In genomic region chr5:152170350-152170749, GRCh38 we compare ENCODE assay signal across 20 cellular contexts.
DNase-seq lines count a peak whose midpoint lies in the region; ATAC-seq, FAIRE-seq and TF ChIP-seq lines count a peak whose summit lies in the region.
"Had no signal": no experiment of that assay in that cellular context is flagged by ENCODE, and none has a peak within 500 bp of the region (broad histone marks: within the 10 kb centered on the region; RNA-seq: fewer than 3 reads in every experiment).

No MANE protein-coding gene starts in this region.

- TF ChIP-seq POLR2A in H1 (IDR thresholded peaks at IDR 0.05; ENCODE audit: control extremely low read depth in 1 of 2, low read depth in 2 of 2, low read length in 2 of 2) = no peak

- H4K20me1 ChIP-seq in mammary epithelial cell (ENCODE audit: insufficient read depth, low read length) (no peaks in the 10 kb centered on the region), H1 (replicated peaks in 1 of 2; ENCODE audit: control insufficient read depth in 1 of 2, insufficient read depth in 2 of 2, low read length in 2 of 2) (no peaks in the 10 kb centered on the region)

- no peak for TF ChIP-seq CTCF in MCF 10A (IDR thresholded peaks at IDR 0.05; ENCODE audit: unreplicated experiment)
- no peak for TF ChIP-seq CTCF in mammary epithelial cell (conservative IDR thresholded peaks at IDR 0.05 in 1 of 2, IDR thresholded peaks at IDR 0.05 in 1 of 2; ENCODE audit: extremely low read depth in 1 of 2, insufficient read depth in 1 of 2, low read depth in 1 of 2, low read length in 2 of 2)
- TF ChIP-seq CTCF in H1 (IDR thresholded peaks at IDR 0.05; ENCODE audit: control extremely low read depth in 1 of 3, insufficient read depth in 1 of 3, low read depth in 1 of 3, low read length in 3 of 3) = no peak
- TF ChIP-seq CTCF in D721Med (IDR thresholded peaks at IDR 0.05; ENCODE audit: insufficient read depth, missing control alignments) = no peak

- no TSS peak for BruUV-seq in MCF 10A (replicated peaks; lab: Mats Ljungman, UMichigan)
- BruUV-seq in mammary epithelial cell (replicated peaks; lab: Mats Ljungman, UMichigan) = no TSS peak

- H3K4me2 ChIP-seq in mammary epithelial cell (ENCODE audit: insufficient read depth, low read depth, low read length) = no peak overlapping the region
- no peak overlapping the region for H3K4me2 ChIP-seq in H1 (ENCODE audit: insufficient read depth in 1 of 2, low read depth in 2 of 2, low read length in 2 of 2)

- no peak overlapping the region for H2AK5ac ChIP-seq in H1 (ENCODE audit: low read depth, low read length)

- H2BK12ac ChIP-seq in H1 (ENCODE audit: low read depth, low read length) = no peak overlapping the region

- no peak overlapping the region for H3K4me3 Mint-ChIP-seq in MCF 10A (ENCODE audit: unreplicated experiment)
- H3K4me3 Mint-ChIP-seq: activated B cell treated with CpG ODN at 0.5 μM for 24 hours; activated naive CD8-positive, alpha-beta T cell treated with anti-CD3 and anti-CD28 coated beads, Interleukin-2, amount 50 U/mL, for 24 hours; activated T-helper 17 cell treated with anti-CD3 and anti-CD28 coated beads, Interleukin-2, amount 50 U/mL, for 72 hours; CD8-positive, alpha-beta T cell; stimulated activated memory B cell treated with anti-CD40 and anti-IgM and Interleukin-4, amounts not matched to agents 10 μg/mL and 1 μg/mL and 100 μg/mL, for 72 hours; T-helper 17 cell had no signal

- FAIRE-seq in H1 (lab: Jason Lieb, UNC) (no peak), urothelium cell line (lab: Jason Lieb, UNC) (no peak), D721Med (lab: Jason Lieb, UNC) (no peak)
- FAIRE-seq: bronchial epithelial cell, frontal cortex had no signal

- intact Hi-C loops in MCF 10A (cut with micrococcal nuclease) (no loop called here), mammary epithelial cell (cut with micrococcal nuclease) (no loop called here)

- POLR2A ChIA-PET in MCF 10A (lab: Yijun Ruan, JAX) (no interaction called here), H1 (lab: Charles Lee; ENCODE audit: partially characterized antibody) (no interaction called here)

- TF ChIP-seq RAD21 in H1 (IDR thresholded peaks at IDR 0.05 in 1 of 2, conservative IDR thresholded peaks at IDR 0.05 in 1 of 2; ENCODE audit: low read depth in 2 of 2, low read length in 2 of 2) = peak in 1 of 2 experiments; percentile 24; a peak in 1 of 4 replicates

- no peak overlapping the region for H3K23ac ChIP-seq in H1 (ENCODE audit: insufficient read length)

- no peak overlapping the region for H4K5ac ChIP-seq in H1 (ENCODE audit: insufficient read length, low read depth, low read length)

- in situ Hi-C loops in mammary epithelial cell (cut with MboI; ENCODE audit: low sequenced_read_pairs in 2 of 2) = no loop called here

- H3K27ac ChIP-seq in mammary epithelial cell (ENCODE audit: insufficient read depth, low read depth, low read length) (no peak overlapping the region), H1 (ENCODE audit: low read depth, low read length) (no peak overlapping the region)
- H3K27ac ChIP-seq: epithelial cell of prostate, transverse colon had no signal

- no peak overlapping the region for H2BK20ac ChIP-seq in H1 (ENCODE audit: low read length)

- dilution Hi-C loops in mammary epithelial cell (cut with HindIII; ENCODE audit: low sequenced_read_pairs) = no loop called here

- no peak overlapping the region for H2BK120ac ChIP-seq in H1 (replicated peaks; ENCODE audit: low read depth, low read length)

- H3K18ac ChIP-seq in H1 (ENCODE audit: extremely low read depth, low read length) = no peak overlapping the region

- H3K9me3 Mint-ChIP-seq in MCF 10A (ENCODE audit: unreplicated experiment) = no peaks in the 10 kb centered on the region
- H3K9me3 Mint-ChIP-seq in activated naive CD4-positive, alpha-beta T cell treated with anti-CD3 and anti-CD28 coated beads, Interleukin-2, amount 50 U/mL, for 72 hours = peaks cover 0 to 4% of the 10 kb centered on the region in 2 donors
- H3K9me3 Mint-ChIP-seq: activated B cell treated with CpG ODN at 0.5 μM for 24 hours; activated T-helper 17 cell treated with anti-CD3 and anti-CD28 coated beads, Interleukin-2, amount 50 U/mL, for 72 hours; CD8-positive, alpha-beta T cell had no signal

- no peak overlapping the region for H3K9ac ChIP-seq in mammary epithelial cell (ENCODE audit: insufficient read depth, low read length)
- no peak overlapping the region for H3K9ac ChIP-seq in H1 (replicated peaks in 1 of 4; ENCODE audit: extremely low read depth in 1 of 4, low read depth in 3 of 4, low read length in 3 of 4)

- H3K36me3 ChIP-seq in mammary epithelial cell (ENCODE audit: insufficient read depth, low read length) (no peaks in the 10 kb centered on the region), H1 (ENCODE audit: control insufficient read depth in 2 of 4, insufficient read depth in 4 of 4, low read length in 3 of 4) (no peaks in the 10 kb centered on the region)
- H3K36me3 ChIP-seq: HAP-1, transverse colon had no signal

- H4K8ac ChIP-seq in H1 (ENCODE audit: extremely low read depth, insufficient read depth, low read length) = no peak overlapping the region

- H4K91ac ChIP-seq in H1 (replicated peaks; ENCODE audit: insufficient read length, low read length) = no peak overlapping the region

- H3K9me3 ChIP-seq in mammary epithelial cell (replicated peaks; ENCODE audit: insufficient read depth, low read length) (no peaks in the 10 kb centered on the region), H1 (ENCODE audit: insufficient read depth in 2 of 2, low read depth in 1 of 2, low read length in 1 of 2) (no peaks in the 10 kb centered on the region)
- H3K9me3 ChIP-seq: HAP-1, transverse colon had no signal

- TF ChIP-seq EP300 in H1 (IDR thresholded peaks at IDR 0.05; ENCODE audit: borderline replicate concordance in 1 of 2, low read depth in 2 of 2, low read length in 2 of 2) = no peak

- H2AFZ ChIP-seq in mammary epithelial cell (ENCODE audit: low read depth, low read length) = no peak overlapping the region
- no peak overlapping the region for H2AFZ ChIP-seq in H1 (ENCODE audit: low read length)

- H3K4me3 ChIP-seq in mammary epithelial cell (replicated peaks in 1 of 3; ENCODE audit: insufficient read depth in 1 of 3, low read depth in 2 of 3, low read length in 3 of 3) = no peak overlapping the region
- no peak overlapping the region for H3K4me3 ChIP-seq in H1 (ENCODE audit: extremely low read depth in 1 of 4, insufficient read depth in 2 of 4, low read depth in 3 of 4, low read length in 4 of 4)
- H3K4me3 ChIP-seq: HAP-1, transverse colon had no signal

- no peaks in the 10 kb centered on the region for H3K23me2 ChIP-seq in H1 (ENCODE audit: low read depth, low read length)

- H3K27me3 Mint-ChIP-seq in MCF 10A (ENCODE audit: insufficient read depth, unreplicated experiment) = peaks cover 52% of the 10 kb centered on the region
- H3K27me3 Mint-ChIP-seq: activated T-helper 17 cell treated with anti-CD3 and anti-CD28 coated beads, Interleukin-2, amount 50 U/mL, for 72 hours; T-helper 17 cell had no signal

- H3K14ac ChIP-seq in H1 (ENCODE audit: insufficient read length) = no peak overlapping the region

- no peaks in the 10 kb centered on the region for H3K79me1 ChIP-seq in H1 (ENCODE audit: low read depth, low read length)

- H3K56ac ChIP-seq in H1 (replicated peaks; ENCODE audit: insufficient read length, low read depth, low read length) = no peak overlapping the region

- no peak overlapping the region for H3K4ac ChIP-seq in H1 (replicated peaks; ENCODE audit: insufficient read length, low read depth, low read length)

- 0 out of 2 replicates have a peak overlapping the region, but pooled peaks have one; percentile 18 for H2BK15ac ChIP-seq in H1 (ENCODE audit: low read length)

- no peaks in the 10 kb centered on the region for H3K4me1 Mint-ChIP-seq in MCF 10A (ENCODE audit: insufficient read depth, unreplicated experiment)
- H3K4me1 Mint-ChIP-seq: activated B cell treated with CpG ODN at 0.5 μM for 24 hours; activated naive CD8-positive, alpha-beta T cell treated with anti-CD3 and anti-CD28 coated beads, Interleukin-2, amount 50 U/mL, for 24 hours; activated T-helper 17 cell treated with anti-CD3 and anti-CD28 coated beads, Interleukin-2, amount 50 U/mL, for 72 hours; stimulated activated memory B cell treated with anti-CD40 and anti-IgM and Interleukin-4, amounts not matched to agents 10 μg/mL and 1 μg/mL and 100 μg/mL, for 72 hours; T-helper 17 cell had no signal

- DNase-seq in MCF 10A (ENCODE audit: unreplicated experiment) = peak; percentile 16
- DNase-seq in mammary epithelial cell = no peak
- DNase-seq in NCI-H510A treated with DMSO at 0.1 percent for 48 hours (lab: John Stamatoyannopoulos, UW) = peak; percentile 20
- DNase-seq in H1 (ENCODE audit: low read depth in 1 of 2, low spot score in 2 of 2) = no peak
- DNase-seq in urothelium cell line (ENCODE audit: low spot score) = peak; percentile 21
- DNase-seq in D721Med (ENCODE audit: insufficient read length, low spot score) = no peak
- no peak for DNase-seq in activated naive CD4-positive, alpha-beta T cell treated with anti-CD3 and anti-CD28 coated beads, Interleukin-2, amount 50 U/mL, for 72 hours (ENCODE audit: low spot score in 2 of 2)
- DNase-seq: activated B cell treated with CpG ODN at 0.5 μM for 24 hours; activated naive CD8-positive, alpha-beta T cell treated with anti-CD3 and anti-CD28 coated beads, Interleukin-2, amount 50 U/mL, for 24 hours; CD8-positive, alpha-beta T cell; T-helper 17 cell; transverse colon had no signal

- no peaks in the 10 kb centered on the region for H3K4me1 ChIP-seq in mammary epithelial cell (ENCODE audit: insufficient read depth, low read length)
- H3K4me1 ChIP-seq in H1 (replicated peaks in 1 of 4; ENCODE audit: control insufficient read depth in 3 of 4, insufficient read depth in 4 of 4, low read length in 3 of 4) = peaks cover 0 to 7% (median under 1%) of the 10 kb centered on the region in 4 experiments; a peak in 1 of 7 replicates
- H3K4me1 ChIP-seq: HAP-1, transverse colon had no signal

- no peaks in the 10 kb centered on the region for H3K27me3 ChIP-seq in mammary epithelial cell (ENCODE audit: insufficient read depth, low read length)
- H3K27me3 ChIP-seq in H1 (replicated peaks in 1 of 4; ENCODE audit: control insufficient read depth in 3 of 4, extremely low read depth in 1 of 4, insufficient read depth in 3 of 4, low read length in 3 of 4) = peaks cover 0 to 1% (median 0%) of the 10 kb centered on the region in 4 experiments; a peak in 1 of 7 replicates
- H3K27me3 ChIP-seq: transverse colon had no signal

- no peaks in the 10 kb centered on the region for H3K79me2 ChIP-seq in mammary epithelial cell (ENCODE audit: insufficient read depth, low read length)
- H3K79me2 ChIP-seq in H1 (ENCODE audit: control insufficient read depth in 1 of 2, insufficient read depth in 2 of 2, low read length in 2 of 2) = no peaks in the 10 kb centered on the region

- 18% methylated on average over 4 of the region's 4 CpGs for WGBS in mammary epithelial cell (ENCODE audit: low coverage, missing lambda C conversion rate)
- 92% methylated on average over 4 of the region's 4 CpGs; no CpG with 5 or more reads in 1 of the 2 experiments for WGBS in H1 (ENCODE audit: extremely low coverage in 1 of 2, insufficient coverage in 1 of 2, insufficient read length in 1 of 2, insufficient replicate concordance in 2 of 2, low coverage in 1 of 2, low lambda C conversion rate in 2 of 2, missing lambda C conversion rate in 1 of 2), 2 experiments

- ATAC-seq in HG02840 (IDR thresholded peaks at IDR 0.05; ENCODE audit: low FRiP score, unreplicated experiment) = no peak
- no peak for ATAC-seq in activated naive CD4-positive, alpha-beta T cell treated with anti-CD3 and anti-CD28 coated beads, Interleukin-2, amount 50 U/mL, for 72 hours
- ATAC-seq: activated naive CD8-positive, alpha-beta T cell treated with anti-CD3 and anti-CD28 coated beads, Interleukin-2, amount 50 U/mL, for 24 hours; activated T-helper 17 cell treated with anti-CD3 and anti-CD28 coated beads, Interleukin-2, amount 50 U/mL, for 72 hours; CD8-positive, alpha-beta T cell; Right ventricle myocardium inferior; stimulated activated memory B cell treated with anti-CD40 and anti-IgM and Interleukin-4, amounts not matched to agents 10 μg/mL and 1 μg/mL and 100 μg/mL, for 72 hours; T-helper 17 cell had no signal

- no peak overlapping the region; the same call in 1 of the 2 replicates for H2BK5ac ChIP-seq in H1 (ENCODE audit: low read depth, low read length)

- no peak overlapping the region for H3K27ac Mint-ChIP-seq in MCF 10A (ENCODE audit: low read depth, unreplicated experiment)
- H3K27ac Mint-ChIP-seq in activated naive CD4-positive, alpha-beta T cell treated with anti-CD3 and anti-CD28 coated beads, Interleukin-2, amount 50 U/mL, for 72 hours = no peak overlapping the region
- H3K27ac Mint-ChIP-seq: activated B cell treated with CpG ODN at 0.5 μM for 24 hours; activated naive CD8-positive, alpha-beta T cell treated with anti-CD3 and anti-CD28 coated beads, Interleukin-2, amount 50 U/mL, for 24 hours; activated T-helper 17 cell treated with anti-CD3 and anti-CD28 coated beads, Interleukin-2, amount 50 U/mL, for 72 hours; CD8-positive, alpha-beta T cell; stimulated activated memory B cell treated with anti-CD40 and anti-IgM and Interleukin-4, amounts not matched to agents 10 μg/mL and 1 μg/mL and 100 μg/mL, for 72 hours; T-helper 17 cell had no signal

- H3K36me3 Mint-ChIP-seq in MCF 10A (ENCODE audit: insufficient read depth, unreplicated experiment) = no peaks in the 10 kb centered on the region
- peaks cover 0 to 4% of the 10 kb centered on the region in 2 donors for H3K36me3 Mint-ChIP-seq in activated naive CD4-positive, alpha-beta T cell treated with anti-CD3 and anti-CD28 coated beads, Interleukin-2, amount 50 U/mL, for 72 hours
- H3K36me3 Mint-ChIP-seq: CD8-positive, alpha-beta T cell; stimulated activated memory B cell treated with anti-CD40 and anti-IgM and Interleukin-4, amounts not matched to agents 10 μg/mL and 1 μg/mL and 100 μg/mL, for 72 hours had no signal

- CTCF ChIA-PET in MCF 10A (lab: Yijun Ruan, JAX) = interaction anchor here (0.6 to 4.5 kb wide), 7 partner anchors 11 to 602 kb away, joined by 3 to 32 read pairs (median 3); no protein-coding TSS in a partner anchor
- CTCF ChIA-PET in mammary epithelial cell (lab: Charles Lee; ENCODE audit: low non-redundant PET) = no interaction called here
- CTCF ChIA-PET in H1 (lab: Charles Lee; ENCODE audit: partially characterized antibody) = interaction anchor here (0.8 to 2.1 kb wide), 5 partner anchors 8 to 345 kb away, joined by 3 to 6 read pairs (median 5); no protein-coding TSS in a partner anchor

Comparison
In these comparisons a context has a peak if more than half of its experiments do, and no peak if none do; other contexts are left out.
1. DNase-seq: peak in MCF 10A (single experiment), NCI-H510A treated with DMSO at 0.1 percent for 48 hours (single experiment) and urothelium cell line (single experiment); none in mammary epithelial cell (single experiment), H1 (0 of 2), D721Med (single experiment) and activated naive CD4-positive, alpha-beta T cell treated with anti-CD3 and anti-CD28 coated beads, Interleukin-2, amount 50 U/mL, for 72 hours (0 of 2).